Comparison of ENCODE assay signal across 9 cellular contexts in the genomic region with DNA sequence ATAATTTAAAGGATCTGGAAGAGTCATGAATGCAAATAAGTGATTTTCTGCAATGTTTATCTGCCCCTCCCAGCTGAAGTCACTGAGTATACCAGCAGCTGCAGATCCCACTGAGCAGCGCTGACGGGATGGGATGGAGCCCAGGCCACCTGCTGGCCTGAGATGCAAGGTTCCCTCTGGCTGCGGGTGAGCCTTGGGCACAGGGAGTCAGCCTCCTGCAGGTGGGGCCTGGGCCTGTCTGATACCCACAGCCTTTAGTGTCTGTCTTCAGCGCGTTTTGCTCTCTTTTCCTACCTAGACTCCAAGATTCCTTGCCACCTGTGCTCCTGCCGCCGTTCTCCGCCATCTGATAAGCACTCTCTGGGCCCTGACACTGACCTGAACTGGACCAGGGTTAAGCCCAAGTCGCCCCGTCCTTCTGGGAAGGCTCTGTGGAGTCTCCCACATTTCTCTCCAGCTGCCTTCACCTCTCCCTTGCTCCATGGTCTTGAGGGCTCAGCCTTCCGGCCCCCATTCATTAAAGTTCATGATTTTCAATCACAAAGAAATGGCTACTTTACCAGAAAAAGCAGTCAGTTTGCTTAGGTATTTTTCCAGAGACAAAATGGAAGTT.
A peak's percentile ranks its signal among the peaks of the same experiment; 100 is the strongest.
DNase-seq lines count a peak whose midpoint lies in the region; ATAC-seq, FAIRE-seq and TF ChIP-seq lines count a peak whose summit lies in the region.
"Had no signal": no experiment of that assay in that cellular context is flagged by ENCODE, and none has a peak within 500 bp of the region (broad histone marks: within the 10 kb centered on the region; RNA-seq: fewer than 3 reads in every experiment).

No MANE protein-coding gene starts in this region.

- ATAC-seq in GM18867 (IDR thresholded peaks at IDR 0.05; ENCODE audit: unreplicated experiment), result peak; percentile 35
- ATAC-seq in pancreas, result peak; percentile 78 to 87 (median 85)
- ATAC-seq in GM21737 (IDR thresholded peaks at IDR 0.05; ENCODE audit: unreplicated experiment), result no peak

- no peak overlapping the region for H3K27ac Mint-ChIP-seq in activated CD4-positive, alpha-beta memory T cell treated with anti-CD3 and anti-CD28 coated beads for 36 hours

- no peak overlapping the region for H3K23ac ChIP-seq in H1 (ENCODE audit: insufficient read length)

- H3K9ac ChIP-seq in H1 (replicated peaks in 1 of 4; ENCODE audit: extremely low read depth in 1 of 4, low read depth in 3 of 4, low read length in 3 of 4), result no peak overlapping the region; a peak in 1 of 7 replicates

- no peaks in the 10 kb centered on the region for H3K36me3 Mint-ChIP-seq in activated CD4-positive, alpha-beta memory T cell treated with anti-CD3 and anti-CD28 coated beads for 36 hours
- H3K36me3 Mint-ChIP-seq: naive B cell had no signal

- no peak overlapping the region for H3K4me3 Mint-ChIP-seq in activated CD4-positive, alpha-beta memory T cell treated with anti-CD3 and anti-CD28 coated beads for 36 hours
- H3K4me3 Mint-ChIP-seq: naive B cell had no signal

- H3K4me1 Mint-ChIP-seq in activated CD4-positive, alpha-beta memory T cell treated with anti-CD3 and anti-CD28 coated beads for 36 hours (ENCODE audit: low read depth), result no peaks in the 10 kb centered on the region
- H3K4me1 Mint-ChIP-seq: naive B cell had no signal

- H3K14ac ChIP-seq in H1 (ENCODE audit: insufficient read length), result no peak overlapping the region

- DNase-seq in NCI-H526 (lab: John Stamatoyannopoulos, UW) (peak; percentile 71 to 88), H1 (ENCODE audit: low read depth in 1 of 2, low spot score in 2 of 2) (peak; percentile 46 to 55), pancreas (peak; percentile 75 to 88 (median 81)), ascending aorta (ENCODE audit: low spot score in 2 of 2) (no peak)
- DNase-seq in activated CD4-positive, alpha-beta memory T cell treated with anti-CD3 and anti-CD28 coated beads for 36 hours, result no peak
- DNase-seq: naive B cell, NCI-H2171 treated with DMSO at 0.1 percent for 48 hours had no signal

- intact Hi-C loops in pancreas (cut with DNase I), result no loop called here
- intact Hi-C loops in activated CD4-positive, alpha-beta memory T cell treated with anti-CD3 and anti-CD28 coated beads for 36 hours (cut with micrococcal nuclease), result no loop called here
- intact Hi-C loops in ascending aorta (cut with DNase I), result no loop called here

- H3K27ac ChIP-seq in H1 (ENCODE audit: low read depth, low read length) (no peak overlapping the region), pancreas (peak overlapping the region; percentile 60 to 68 (median 64)), ascending aorta (no peak overlapping the region)

- H2BK5ac ChIP-seq in H1 (ENCODE audit: low read depth, low read length), result no peak overlapping the region

- H3K4me1 ChIP-seq in H1 (replicated peaks in 1 of 4; ENCODE audit: control insufficient read depth in 3 of 4, insufficient read depth in 4 of 4, low read length in 3 of 4), result peaks cover 0 to 3% (median under 1%) of the 10 kb centered on the region in 4 experiments; a peak in 3 of 7 replicates
- H3K4me1 ChIP-seq in pancreas, result peaks cover 22 to 53% (median 46%) of the 10 kb centered on the region in 3 donors
- no peaks in the 10 kb centered on the region for H3K4me1 ChIP-seq in ascending aorta

- no peak overlapping the region for H3K18ac ChIP-seq in H1 (ENCODE audit: extremely low read depth, low read length)

- H3K27me3 ChIP-seq in H1 (replicated peaks in 1 of 4; ENCODE audit: control insufficient read depth in 3 of 4, extremely low read depth in 1 of 4, insufficient read depth in 3 of 4, low read length in 3 of 4) (no peaks in the 10 kb centered on the region), pancreas (no peaks in the 10 kb centered on the region), ascending aorta (no peaks in the 10 kb centered on the region)

- no peak overlapping the region for H2AFZ ChIP-seq in H1 (ENCODE audit: low read length)

- H2BK15ac ChIP-seq in H1 (ENCODE audit: low read length), result peak overlapping the region; percentile 33; the same call in 1 of the 2 replicates

- H4K5ac ChIP-seq in H1 (ENCODE audit: insufficient read length, low read depth, low read length), result no peak overlapping the region

- CTCF ChIA-PET in H1 (lab: Charles Lee; ENCODE audit: partially characterized antibody), result interaction anchor here (0.8 to 2.7 kb wide), 8 partner anchors 12 to 670 kb away, joined by 3 to 8 read pairs (median 4); no protein-coding TSS in a partner anchor
- CTCF ChIA-PET in activated CD4-positive, alpha-beta memory T cell treated with anti-CD3 and anti-CD28 coated beads for 36 hours (lab: Charles Lee), result no interaction called here

- H3K9me3 Mint-ChIP-seq in activated CD4-positive, alpha-beta memory T cell treated with anti-CD3 and anti-CD28 coated beads for 36 hours, result peaks cover 3% of the 10 kb centered on the region

- no peaks in the 10 kb centered on the region for H3K79me1 ChIP-seq in H1 (ENCODE audit: low read depth, low read length)

- TF ChIP-seq POLR2A in H1 (IDR thresholded peaks at IDR 0.05; ENCODE audit: control extremely low read depth in 1 of 2, low read depth in 2 of 2, low read length in 2 of 2), result no peak

- H3K27me3 Mint-ChIP-seq in activated CD4-positive, alpha-beta memory T cell treated with anti-CD3 and anti-CD28 coated beads for 36 hours, result no peaks in the 10 kb centered on the region
- H3K27me3 Mint-ChIP-seq: naive B cell had no signal

- H3K4me2 ChIP-seq in H1 (ENCODE audit: insufficient read depth in 1 of 2, low read depth in 2 of 2, low read length in 2 of 2), result no peak overlapping the region

- TF ChIP-seq EP300 in H1 (IDR thresholded peaks at IDR 0.05; ENCODE audit: borderline replicate concordance in 1 of 2, low read depth in 2 of 2, low read length in 2 of 2), result no peak

- H3K9me3 ChIP-seq in H1 (ENCODE audit: insufficient read depth in 2 of 2, low read depth in 1 of 2, low read length in 1 of 2) (no peaks in the 10 kb centered on the region), pancreas (no peaks in the 10 kb centered on the region), ascending aorta (no peaks in the 10 kb centered on the region)

- no peaks in the 10 kb centered on the region for H3K23me2 ChIP-seq in H1 (ENCODE audit: low read depth, low read length)

- H4K8ac ChIP-seq in H1 (ENCODE audit: extremely low read depth, insufficient read depth, low read length), result no peak overlapping the region

- peak; percentile 57 to 63 for TF ChIP-seq RAD21 in H1 (IDR thresholded peaks at IDR 0.05 in 1 of 2, conservative IDR thresholded peaks at IDR 0.05 in 1 of 2; ENCODE audit: low read depth in 2 of 2, low read length in 2 of 2)

- H2BK20ac ChIP-seq in H1 (ENCODE audit: low read length), result no peak overlapping the region

- no peaks in the 10 kb centered on the region for H3K36me3 ChIP-seq in H1 (ENCODE audit: control insufficient read depth in 2 of 4, insufficient read depth in 4 of 4, low read length in 3 of 4)
- no peaks in the 10 kb centered on the region for H3K36me3 ChIP-seq in pancreas
- no peaks in the 10 kb centered on the region for H3K36me3 ChIP-seq in ascending aorta

- TF ChIP-seq CTCF in H1 (IDR thresholded peaks at IDR 0.05; ENCODE audit: control extremely low read depth in 1 of 3, insufficient read depth in 1 of 3, low read depth in 1 of 3, low read length in 3 of 3), result peak; percentile 59 to 70 (median 65)
- TF ChIP-seq CTCF in pancreas (IDR thresholded peaks at IDR 0.05), result peak in 3 of 4 donors; percentile 11 to 43 (median 17)
- TF ChIP-seq CTCF in ascending aorta (IDR thresholded peaks at IDR 0.05), result no peak

- H4K20me1 ChIP-seq in H1 (replicated peaks in 1 of 2; ENCODE audit: control insufficient read depth in 1 of 2, insufficient read depth in 2 of 2, low read length in 2 of 2), result no peaks in the 10 kb centered on the region

- no peak overlapping the region for H3K56ac ChIP-seq in H1 (replicated peaks; ENCODE audit: insufficient read length, low read depth, low read length)

- no peak for FAIRE-seq in H1 (lab: Jason Lieb, UNC)
- no peak for FAIRE-seq in pancreas (lab: Jason Lieb, UNC)

- H3K79me2 ChIP-seq in H1 (ENCODE audit: control insufficient read depth in 1 of 2, insufficient read depth in 2 of 2, low read length in 2 of 2), result no peaks in the 10 kb centered on the region

- 71% methylated on average over 11 of the region's 11 CpGs; no CpG with 5 or more reads in 1 of the 2 experiments for WGBS in H1 (ENCODE audit: extremely low coverage in 1 of 2, insufficient coverage in 1 of 2, insufficient read length in 1 of 2, insufficient replicate concordance in 2 of 2, low coverage in 1 of 2, low lambda C conversion rate in 2 of 2, missing lambda C conversion rate in 1 of 2), 2 experiments
- WGBS in pancreas, 2 donors, result 40 to 51% methylated on average over 9 to 11 of the region's 11 CpGs

- H3K4ac ChIP-seq in H1 (replicated peaks; ENCODE audit: insufficient read length, low read depth, low read length), result no peak overlapping the region

- POLR2A ChIA-PET in H1 (lab: Charles Lee; ENCODE audit: partially characterized antibody), result no interaction called here
- POLR2A ChIA-PET in activated CD4-positive, alpha-beta memory T cell treated with anti-CD3 and anti-CD28 coated beads for 36 hours (lab: Charles Lee), result no interaction called here

- no peak overlapping the region for H2BK120ac ChIP-seq in H1 (replicated peaks; ENCODE audit: low read depth, low read length)

- H4K91ac ChIP-seq in H1 (replicated peaks; ENCODE audit: insufficient read length, low read length), result no peak overlapping the region

- no peak overlapping the region for H3K4me3 ChIP-seq in H1 (ENCODE audit: extremely low read depth in 1 of 4, insufficient read depth in 2 of 4, low read depth in 3 of 4, low read length in 4 of 4)
- H3K4me3 ChIP-seq in pancreas, result no peak overlapping the region
- no peak overlapping the region for H3K4me3 ChIP-seq in ascending aorta

- H2AK5ac ChIP-seq in H1 (ENCODE audit: low read depth, low read length), result no peak overlapping the region

- no peak overlapping the region for H2BK12ac ChIP-seq in H1 (ENCODE audit: low read depth, low read length)

TF ChIP-seq in H1, 55 proteins besides CTCF, POLR2A, EP300 and RAD21:
- TF ChIP-seq BCL11A (IDR thresholded peaks at IDR 0.05; ENCODE audit: low read depth in 2 of 2, low read length in 2 of 2) (no peak), ZNF274 (IDR thresholded peaks at IDR 0.05; ENCODE audit: borderline replicate concordance, extremely low read depth, low read length) (no peak), SIRT6 (IDR thresholded peaks at IDR 0.05; ENCODE audit: low read length) (no peak), GABPA (IDR thresholded peaks at IDR 0.05; ENCODE audit: borderline replicate concordance, insufficient read depth, low read length) (no peak), MAFK (IDR thresholded peaks at IDR 0.05; ENCODE audit: low read depth, low read length) (no peak), CBX8 (IDR thresholded peaks at IDR 0.05; ENCODE audit: borderline replicate concordance, low read depth, low read length) (no peak), HDAC6 (IDR thresholded peaks at IDR 0.05; ENCODE audit: low read depth, low read length) (no peak)

Comparison
In these comparisons a context has a peak if more than half of its experiments do, and no peak if none do; other contexts are left out.
1. DNase-seq: peak in NCI-H526 (2 of 2), H1 (2 of 2) and pancreas (6 of 6); none in activated CD4-positive, alpha-beta memory T cell treated with anti-CD3 and anti-CD28 coated beads for 36 hours (single experiment) and ascending aorta (0 of 2).
2. H3K27ac ChIP-seq: peak in pancreas (4 of 4); none in H1 (single experiment) and ascending aorta (0 of 2).
3. CTCF ChIP-seq: peak in H1 (3 of 3) and pancreas (3 of 4); none in ascending aorta (0 of 3).